ENCODE assay signal across 25 cellular contexts in genomic region chr9:116504081-116504480, GRCh38.
A peak's percentile ranks its signal among the peaks of the same experiment; 100 is the strongest.
DNase-seq lines count a peak whose midpoint lies in the region; ATAC-seq, FAIRE-seq and TF ChIP-seq lines count a peak whose summit lies in the region.
"Had no signal": no experiment of that assay in that cellular context is flagged by ENCODE, and none has a peak within 500 bp of the region (broad histone marks: within the 10 kb centered on the region; RNA-seq: fewer than 3 reads in every experiment).

No MANE protein-coding gene starts in this region.

- H3K27ac Mint-ChIP-seq in endothelial cell (ENCODE audit: unreplicated experiment): no peak overlapping the region
- H3K27ac Mint-ChIP-seq: B cell; CD4-positive, CD25-positive, alpha-beta regulatory T cell; CD8-positive, alpha-beta T cell; GM23338; HFFc6 had no signal

- peaks cover 0 to 2% of the 10 kb centered on the region in 2 donors for H3K4me1 ChIP-seq in small intestine (ENCODE audit: control insufficient read depth in 2 of 2, insufficient read depth in 1 of 2, low read depth in 1 of 2, low read length in 1 of 2)
- H3K4me1 ChIP-seq: BLaER1, HAP-1 had no signal

- H3K9me3 ChIP-seq in small intestine (ENCODE audit: control insufficient read depth, low read depth): no peaks in the 10 kb centered on the region
- H3K9me3 ChIP-seq: BLaER1, HAP-1 had no signal

- no peaks in the 10 kb centered on the region for H3K4me1 Mint-ChIP-seq in endothelial cell (ENCODE audit: unreplicated experiment)
- H3K4me1 Mint-ChIP-seq: GM23338 had no signal

- ATAC-seq in HG03045 (IDR thresholded peaks at IDR 0.05; ENCODE audit: unreplicated experiment): no peak
- ATAC-seq: CD8-positive, alpha-beta T cell; GM23338 had no signal

- no peaks in the 10 kb centered on the region for H3K27me3 ChIP-seq in bronchial epithelial cell (ENCODE audit: control insufficient read depth, insufficient read depth, low read length)
- no peaks in the 10 kb centered on the region for H3K27me3 ChIP-seq in small intestine (ENCODE audit: control insufficient read depth in 2 of 2, insufficient read depth in 2 of 2, low read length in 2 of 2)
- H3K27me3 ChIP-seq: BLaER1 had no signal

- WGBS in small intestine, 3 donors: 15 to 59% (median 47%) methylated on average over 3 of the region's 3 CpGs

- no peaks in the 10 kb centered on the region for H3K36me3 ChIP-seq in bronchial epithelial cell (ENCODE audit: control insufficient read depth, insufficient read depth, low read length)
- H3K36me3 ChIP-seq in small intestine (ENCODE audit: control insufficient read depth in 2 of 2, insufficient read depth in 2 of 2, low read length in 2 of 2): no peaks in the 10 kb centered on the region
- H3K36me3 ChIP-seq: BLaER1, HAP-1 had no signal

- H3K27ac ChIP-seq in small intestine (ENCODE audit: low read depth in 1 of 2, low read length in 1 of 2): no peak overlapping the region
- H3K27ac ChIP-seq: BLaER1, C4-2B had no signal

- TF ChIP-seq CTCF in bronchial epithelial cell (IDR thresholded peaks at IDR 0.05; ENCODE audit: insufficient read depth, low read length, severe bottlenecking): no peak
- no peak for TF ChIP-seq CTCF in endothelial cell (IDR thresholded peaks at IDR 0.05; ENCODE audit: unreplicated experiment)

- in situ Hi-C loops in ACHN (cut with HindIII; ENCODE audit: low pct_ligation_motif_present, low pct_unique_long_range_greater_than_20kb, low sequenced_read_pairs): no loop called here

- H3K9me3 Mint-ChIP-seq in endothelial cell (ENCODE audit: unreplicated experiment): no peaks in the 10 kb centered on the region
- H3K9me3 Mint-ChIP-seq: GM23338, HFFc6 had no signal

- peaks cover 3% of the 10 kb centered on the region for H3K27me3 Mint-ChIP-seq in endothelial cell (ENCODE audit: unreplicated experiment)
- H3K27me3 Mint-ChIP-seq: B cell; CD4-positive, CD25-positive, alpha-beta regulatory T cell had no signal

- no peak overlapping the region for H3K4me3 Mint-ChIP-seq in endothelial cell (ENCODE audit: unreplicated experiment)
- H3K4me3 Mint-ChIP-seq: B cell; CD8-positive, alpha-beta T cell; GM23338; HFFc6 had no signal

- FAIRE-seq in bronchial epithelial cell (lab: Jason Lieb, UNC): no peak
- no peak for FAIRE-seq in small intestine (lab: Jason Lieb, UNC)
- FAIRE-seq: D721Med, GM19239, H54 had no signal

- H3K4me3 ChIP-seq in bronchial epithelial cell (ENCODE audit: low read depth, low read length) (no peak overlapping the region), small intestine (ENCODE audit: low read depth in 1 of 2, low read length in 2 of 2) (no peak overlapping the region)
- H3K4me3 ChIP-seq: BLaER1, GM12878, GM23338, HAP-1 had no signal

- peak; percentile 11 for DNase-seq in ACHN
- DNase-seq in bronchial epithelial cell (ENCODE audit: low read depth): peak; percentile 29
- DNase-seq in kidney tubule cell (ENCODE audit: low spot score): peak; percentile 61
- peak; percentile 16 for DNase-seq in small intestine
- DNase-seq in hepatic stellate cell (ENCODE audit: low spot score): no peak
- no peak for DNase-seq in glomerular visceral epithelial cell (ENCODE audit: extremely low spot score)
- DNase-seq in endothelial cell (ENCODE audit: low spot score): no peak
- DNase-seq: 8988T; CD4-positive, CD25-positive, alpha-beta regulatory T cell; CD8-positive, alpha-beta T cell; DMS 273 treated with DMSO at 0.1 percent for 48 hours; DMS79; EL; GDM1; HFFc6 had no signal

- no peaks in the 10 kb centered on the region for H3K36me3 Mint-ChIP-seq in endothelial cell (ENCODE audit: low read depth, unreplicated experiment)
- H3K36me3 Mint-ChIP-seq: CD8-positive, alpha-beta T cell had no signal

Comparison
In these comparisons a context has a peak if more than half of its experiments do, and no peak if none do; other contexts are left out.
1. DNase-seq: peak in ACHN (single experiment), bronchial epithelial cell (single experiment), kidney tubule cell (single experiment) and small intestine (single experiment); none in hepatic stellate cell (single experiment), glomerular visceral epithelial cell (single experiment) and endothelial cell (single experiment).